Comparison of ENCODE assay signal across 2 cellular contexts in genomic region chr4:20878806-20879205, GRCh38.
TF ChIP-seq lines count a peak whose summit lies in the region.

No MANE protein-coding gene starts in this region.

TF ChIP-seq in HepG2, 621 proteins besides CTCF, POLR2A, EP300 and RAD21 (continued from another document):
- peak in 1 of 2 experiments; percentile 78; a peak in 3 of 4 replicates for TF ChIP-seq REST (IDR thresholded peaks at IDR 0.05; ENCODE audit: borderline replicate concordance in 1 of 2, low read depth in 1 of 2, low read length in 2 of 2)

TF ChIP-seq in WTC11, 78 proteins besides CTCF, POLR2A, EP300 and RAD21 (continued from another document):
- TF ChIP-seq, protein P1, sequence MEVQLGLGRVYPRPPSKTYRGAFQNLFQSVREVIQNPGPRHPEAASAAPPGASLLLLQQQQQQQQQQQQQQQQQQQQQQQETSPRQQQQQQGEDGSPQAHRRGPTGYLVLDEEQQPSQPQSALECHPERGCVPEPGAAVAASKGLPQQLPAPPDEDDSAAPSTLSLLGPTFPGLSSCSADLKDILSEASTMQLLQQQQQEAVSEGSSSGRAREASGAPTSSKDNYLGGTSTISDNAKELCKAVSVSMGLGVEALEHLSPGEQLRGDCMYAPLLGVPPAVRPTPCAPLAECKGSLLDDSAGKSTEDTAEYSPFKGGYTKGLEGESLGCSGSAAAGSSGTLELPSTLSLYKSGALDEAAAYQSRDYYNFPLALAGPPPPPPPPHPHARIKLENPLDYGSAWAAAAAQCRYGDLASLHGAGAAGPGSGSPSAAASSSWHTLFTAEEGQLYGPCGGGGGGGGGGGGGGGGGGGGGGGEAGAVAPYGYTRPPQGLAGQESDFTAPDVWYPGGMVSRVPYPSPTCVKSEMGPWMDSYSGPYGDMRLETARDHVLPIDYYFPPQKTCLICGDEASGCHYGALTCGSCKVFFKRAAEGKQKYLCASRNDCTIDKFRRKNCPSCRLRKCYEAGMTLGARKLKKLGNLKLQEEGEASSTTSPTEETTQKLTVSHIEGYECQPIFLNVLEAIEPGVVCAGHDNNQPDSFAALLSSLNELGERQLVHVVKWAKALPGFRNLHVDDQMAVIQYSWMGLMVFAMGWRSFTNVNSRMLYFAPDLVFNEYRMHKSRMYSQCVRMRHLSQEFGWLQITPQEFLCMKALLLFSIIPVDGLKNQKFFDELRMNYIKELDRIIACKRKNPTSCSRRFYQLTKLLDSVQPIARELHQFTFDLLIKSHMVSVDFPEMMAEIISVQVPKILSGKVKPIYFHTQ (CRISPR knock-in tag; IDR thresholded peaks at IDR 0.05): no peak
- TF ChIP-seq ATF1 (CRISPR knock-in tag; IDR thresholded peaks at IDR 0.05) (no peak), E2F5 (CRISPR knock-in tag; IDR thresholded peaks at IDR 0.05) (no peak), ZNF121 (CRISPR knock-in tag; IDR thresholded peaks at IDR 0.05) (no peak), ZNF263 (CRISPR knock-in tag; IDR thresholded peaks at IDR 0.05; ENCODE audit: low read depth) (no peak), OVOL2 (CRISPR knock-in tag; IDR thresholded peaks at IDR 0.05; ENCODE audit: borderline replicate concordance) (no peak), RELA (CRISPR knock-in tag; IDR thresholded peaks at IDR 0.05; ENCODE audit: borderline replicate concordance) (no peak), GRHL2 (CRISPR knock-in tag; IDR thresholded peaks at IDR 0.05; ENCODE audit: insufficient replicate concordance, severe bottlenecking) (no peak), NR3C1 (CRISPR knock-in tag; conservative IDR thresholded peaks at IDR 0.05; ENCODE audit: low read depth) (no peak), MYBL2 (CRISPR knock-in tag; IDR thresholded peaks at IDR 0.05) (no peak), NFE2L1 (CRISPR knock-in tag; IDR thresholded peaks at IDR 0.05) (no peak), ZSCAN18 (CRISPR knock-in tag; IDR thresholded peaks at IDR 0.05) (no peak)
- TF ChIP-seq, protein P2, sequence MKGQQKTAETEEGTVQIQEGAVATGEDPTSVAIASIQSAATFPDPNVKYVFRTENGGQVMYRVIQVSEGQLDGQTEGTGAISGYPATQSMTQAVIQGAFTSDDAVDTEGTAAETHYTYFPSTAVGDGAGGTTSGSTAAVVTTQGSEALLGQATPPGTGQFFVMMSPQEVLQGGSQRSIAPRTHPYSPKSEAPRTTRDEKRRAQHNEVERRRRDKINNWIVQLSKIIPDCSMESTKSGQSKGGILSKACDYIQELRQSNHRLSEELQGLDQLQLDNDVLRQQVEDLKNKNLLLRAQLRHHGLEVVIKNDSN (CRISPR knock-in tag; IDR thresholded peaks at IDR 0.05): no peak
